22 cellular contexts compared by ENCODE assay signal in the genomic region with DNA sequence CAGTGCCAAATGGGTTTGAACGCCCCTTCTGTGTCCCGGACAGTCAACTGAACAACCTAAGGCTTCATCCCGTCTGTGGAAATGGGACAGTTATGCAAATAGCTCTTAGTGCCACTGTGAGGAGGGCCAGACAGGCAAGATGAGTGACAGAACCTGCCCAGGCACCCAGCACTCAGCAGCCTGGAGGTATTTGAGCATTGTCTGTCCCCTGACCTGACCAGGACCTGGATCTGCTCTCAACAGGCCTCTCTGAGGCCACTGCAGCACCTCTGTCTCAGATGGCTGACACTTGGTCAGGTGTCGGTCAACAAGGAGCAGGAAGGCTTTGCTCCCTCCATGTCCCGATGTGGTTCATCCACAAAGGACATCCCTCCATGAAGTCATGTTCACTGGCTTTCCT.
"Had no signal": no experiment of that assay in that cellular context is flagged by ENCODE, and none has a peak within 500 bp of the region (broad histone marks: within the 10 kb centered on the region; RNA-seq: fewer than 3 reads in every experiment).

No MANE protein-coding gene starts in this region.

- DNase-seq: activated CD4-positive, alpha-beta memory T cell treated with anti-CD3 and anti-CD28 coated beads for 36 hours; activated CD4-positive, alpha-beta T cell treated with anti-CD3 and anti-CD28 coated beads for 36 hours; activated CD4-positive, alpha-beta T cell treated with anti-CD3 and anti-CD28 coated beads, Interleukin-2, amount 10 ng/mL, durations not matched to agents 24 days and 14 days; activated CD4-positive, CD25-positive, alpha-beta regulatory T cell; activated CD4-positive, CD25-positive, alpha-beta regulatory T cell treated with anti-CD3 and anti-CD28 coated beads, Interleukin-2, amount 50 U/mL, for 72 hours; activated CD8-positive, alpha-beta memory T cell treated with anti-CD3 and anti-CD28 coated beads, Interleukin-2, amount 10 ng/mL, durations not matched to agents 7 days and 5 days; activated CD8-positive, alpha-beta memory T cell treated with anti-CD3 and anti-CD28 coated beads, Interleukin-2, amount 50 U/mL, for 4 hours; activated CD8-positive, alpha-beta T cell treated with anti-CD3 and anti-CD28 coated beads, Interleukin-2, amount 10 ng/mL, durations not matched to agents 7 days and 5 days; activated gamma-delta T cell; activated naive CD4-positive, alpha-beta T cell; activated naive CD4-positive, alpha-beta T cell treated with anti-CD3 and anti-CD28 coated beads, Interleukin-2, amount 10 ng/mL, durations not matched to agents 7 days and 5 days; activated naive CD8-positive, alpha-beta T cell treated with anti-CD3 and anti-CD28 coated beads, Interleukin-2, amount 10 ng/mL, durations not matched to agents 7 days and 5 days; activated T-cell treated with anti-CD3 and anti-CD28 coated beads, Interleukin-2, amount 50 U/mL, for 24 hours; activated T-cell treated with anti-CD3 and anti-CD28 coated beads, Interleukin-2, amount 50 U/mL, for 72 hours; cortex of kidney; dermis blood vessel endothelial cell; effector CD4-positive, alpha-beta T cell; effector memory CD8-positive, alpha-beta T cell; esophagus squamous epithelium; head of caudate nucleus; T-helper 2 cell had no signal

- ATAC-seq: activated CD4-positive, alpha-beta T cell treated with anti-CD3 and anti-CD28 coated beads for 36 hours; activated CD8-positive, alpha-beta memory T cell treated with anti-CD3 and anti-CD28 coated beads, Interleukin-2, amount 10 ng/mL, durations not matched to agents 7 days and 5 days; activated CD8-positive, alpha-beta T cell treated with anti-CD3 and anti-CD28 coated beads, Interleukin-2, amount 10 ng/mL, durations not matched to agents 7 days and 5 days; activated naive CD4-positive, alpha-beta T cell treated with anti-CD3 and anti-CD28 coated beads, Interleukin-2, amount 50 U/mL, for 72 hours; activated T-cell treated with anti-CD3 and anti-CD28 coated beads, Interleukin-2, amount 50 U/mL, for 72 hours; effector memory CD8-positive, alpha-beta T cell had no signal
